In genomic region chr3:15205934-15206661, GRCh38 we compare ENCODE assay signal across 8 cellular contexts. TPM values are rescaled to one million over a fixed set of nuclear protein-coding genes. Genes with fewer than 3 reads are reported as not detected.
A peak's percentile ranks its signal among the peaks of the same experiment; 100 is the strongest.
DNase-seq lines count a peak whose midpoint lies in the region; ATAC-seq, FAIRE-seq and TF ChIP-seq lines count a peak whose summit lies in the region.

TSS of gene CAPN7 (plus strand) at chr3:15206246. CDS start at chr3:15206496, 250 bp downstream.

- DNase-seq in ELR (ENCODE audit: low read depth) (peak; percentile 94), H54 (ENCODE audit: insufficient read length, low spot score) (peak; percentile 89), MG63 (peak; percentile 90), pancreas (peak; percentile 93 to 98 (median 96)), transverse colon (peak; percentile 96), NCI-H446 treated with DMSO at 0.1 percent for 48 hours (lab: John Stamatoyannopoulos, UW) (no peak)

- in situ Hi-C loops in transverse colon (cut with MboI; ENCODE audit: low pct_ligation_motif_present in 1 of 4, low pct_unique_long_range_greater_than_20kb in 1 of 4, low sequenced_read_pairs in 3 of 4): loop anchor here in 3 of 4 donors (10.0 to 25.0 kb wide), 3 partner anchors 101 to 1056 kb away; partner anchors contain the start of genes DPH3 (in 1 of the 3) and OXNAD1 (in 1 of the 3)

- ATAC-seq in activated T-helper 17 cell treated with anti-CD3 and anti-CD28 coated beads, Interleukin-2, amount 50 U/mL, for 72 hours (replicated peaks): peak; percentile 90
- ATAC-seq in gastroesophageal sphincter (peak; percentile 98), pancreas (peak; percentile 90 to 97 (median 96))

- peaks cover 17% of the 10 kb centered on the region for H3K4me1 Mint-ChIP-seq in activated T-helper 17 cell treated with anti-CD3 and anti-CD28 coated beads, Interleukin-2, amount 50 U/mL, for 72 hours

- H3K4me3 ChIP-seq in MG63 (peak within 1 kb of the TSS; percentile 70), gastroesophageal sphincter (peak within 1 kb of the TSS; percentile 73 to 97), pancreas (peak within 1 kb of the TSS; percentile 84 to 95 (median 90)), transverse colon (peak within 1 kb of the TSS; percentile 68 to 97 (median 78))

- peak within 1 kb of the TSS; percentile 86 for H3K4me3 Mint-ChIP-seq in activated T-helper 17 cell treated with anti-CD3 and anti-CD28 coated beads, Interleukin-2, amount 50 U/mL, for 72 hours

- TF ChIP-seq POLR2A in H54 (IDR thresholded peaks at IDR 0.05; ENCODE audit: low read depth, low read length) (peak; percentile 89), gastroesophageal sphincter (IDR thresholded peaks at IDR 0.05) (peak; percentile 95), transverse colon (IDR thresholded peaks at IDR 0.05) (peak; percentile 86)

- WGBS in gastroesophageal sphincter (ENCODE audit: low coverage in 1 of 2), 2 donors: 0% methylated on average over 3 of the region's 92 CpGs; no CpG with 5 or more reads in 1 of the 2 donors
- WGBS in pancreas, 2 donors: 0% methylated on average over 69 to 92 of the region's 92 CpGs
- 0% methylated on average over 71 of the region's 92 CpGs; no CpG with 5 or more reads in 1 of the 2 donors for WGBS in transverse colon (ENCODE audit: low coverage in 1 of 2), 2 donors

- no peak for FAIRE-seq in H54 (lab: Jason Lieb, UNC)
- FAIRE-seq in pancreas (lab: Jason Lieb, UNC): no peak

- H3K4me1 ChIP-seq in gastroesophageal sphincter: peaks cover 4 to 45% (median 16%) of the 10 kb centered on the region in 3 donors
- peaks cover 0 to 19% (median 16%) of the 10 kb centered on the region in 3 donors for H3K4me1 ChIP-seq in pancreas
- peaks cover 4 to 34% (median 14%) of the 10 kb centered on the region in 4 donors for H3K4me1 ChIP-seq in transverse colon

- H3K9me3 Mint-ChIP-seq in activated T-helper 17 cell treated with anti-CD3 and anti-CD28 coated beads, Interleukin-2, amount 50 U/mL, for 72 hours: no peaks in the 10 kb centered on the region

- peaks cover 14% of the 10 kb centered on the region for H3K36me3 ChIP-seq in MG63
- peaks cover 0 to 5% of the 10 kb centered on the region in 2 donors for H3K36me3 ChIP-seq in gastroesophageal sphincter
- H3K36me3 ChIP-seq in pancreas: peaks cover 0 to 5% (median 0%) of the 10 kb centered on the region in 3 donors
- no peaks in the 10 kb centered on the region for H3K36me3 ChIP-seq in transverse colon

- TF ChIP-seq CTCF in gastroesophageal sphincter (IDR thresholded peaks at IDR 0.05) (peak in 3 of 4 experiments; percentile 45 to 65 (median 65)), pancreas (IDR thresholded peaks at IDR 0.05) (peak in 2 of 4 donors; percentile 16 to 34), transverse colon (IDR thresholded peaks at IDR 0.05) (peak in 4 of 5 experiments; percentile 31 to 65 (median 42))

- H3K36me3 Mint-ChIP-seq in activated T-helper 17 cell treated with anti-CD3 and anti-CD28 coated beads, Interleukin-2, amount 50 U/mL, for 72 hours (ENCODE audit: low read depth): peaks cover 21% of the 10 kb centered on the region

- TF ChIP-seq EP300 in gastroesophageal sphincter (IDR thresholded peaks at IDR 0.05) (no peak), transverse colon (IDR thresholded peaks at IDR 0.05; ENCODE audit: low read depth) (no peak)

- intact Hi-C loops in pancreas (cut with DNase I) (loop anchor here in 1 of 3 donors (10.0 kb wide), 1 partner anchor 209 kb away; no protein-coding TSS in a partner anchor), transverse colon (cut with DNase I; ENCODE audit: low total_unique reads) (loop anchor here (10.0 kb wide), 1 partner anchor 199 kb away; no protein-coding TSS in a partner anchor)

- no peaks in the 10 kb centered on the region for H3K27me3 Mint-ChIP-seq in activated T-helper 17 cell treated with anti-CD3 and anti-CD28 coated beads, Interleukin-2, amount 50 U/mL, for 72 hours

- H3K27ac ChIP-seq in gastroesophageal sphincter (peak within 1 kb of the TSS; percentile 85 to 100 (median 98)), pancreas (peak within 1 kb of the TSS; percentile 95 to 99 (median 98)), transverse colon (peak within 1 kb of the TSS; percentile 95 to 98 (median 96))

- peak within 1 kb of the TSS; percentile 93 for H3K27ac Mint-ChIP-seq in activated T-helper 17 cell treated with anti-CD3 and anti-CD28 coated beads, Interleukin-2, amount 50 U/mL, for 72 hours

- no peaks in the 10 kb centered on the region for H3K27me3 ChIP-seq in MG63
- H3K27me3 ChIP-seq in gastroesophageal sphincter: no peaks in the 10 kb centered on the region
- H3K27me3 ChIP-seq in pancreas: no peaks in the 10 kb centered on the region
- no peaks in the 10 kb centered on the region for H3K27me3 ChIP-seq in transverse colon

- no peaks in the 10 kb centered on the region for H3K9me3 ChIP-seq in MG63
- H3K9me3 ChIP-seq in gastroesophageal sphincter: no peaks in the 10 kb centered on the region
- no peaks in the 10 kb centered on the region for H3K9me3 ChIP-seq in pancreas
- no peaks in the 10 kb centered on the region for H3K9me3 ChIP-seq in transverse colon

RNA-seq across cellular contexts. Expression of gene CAPN7, which starts in this region (rescaled TPM):
- total RNA-seq in MG63 (2014; rRNA removed; shearing (Covaris generic); ENCODE audit: low replicate concordance): 9.6 and 11.2 TPM in 2 replicates
- total RNA-seq in activated T-helper 17 cell treated with anti-CD3 and anti-CD28 coated beads, Interleukin-2, amount 50 U/mL, for 72 hours: 10 to 100 TPM; 32.3 to 38.9 TPM
- total RNA-seq in gastroesophageal sphincter (10 to 100 TPM; 37.5 to 88.4 (median 59.5) TPM), pancreas (10 to 100 TPM; 15.7 to 23.9 (median 19.5) TPM), transverse colon (10 to 100 TPM; 12.1 to 78.4 (median 48.8) TPM)
- 10 to 100 TPM in 1 of 2 donors, 1 to 10 TPM in 1; 7.1 to 17.2 TPM for polyA plus RNA-seq in pancreas
